Comparison of ENCODE assay signal across 17 cellular contexts in genomic region chr17:35716897-35717839, GRCh38. TPM values are rescaled to one million over a fixed set of nuclear protein-coding genes. Genes with fewer than 3 reads are reported as not detected.
DNase-seq lines count a peak whose midpoint lies in the region; ATAC-seq and TF ChIP-seq lines count a peak whose summit lies in the region.
"Had no signal": no experiment of that assay in that cellular context is flagged by ENCODE, and none has a peak within 500 bp of the region (broad histone marks: within the 10 kb centered on the region; RNA-seq: fewer than 3 reads in every experiment).

No MANE protein-coding gene starts in this region.

- TF ChIP-seq CTCF in lung (IDR thresholded peaks at IDR 0.05; ENCODE audit: control extremely low read depth, extremely low read depth) (no peak), tibial artery (IDR thresholded peaks at IDR 0.05) (peak in 1 of 2 experiments; percentile 4), lower leg skin (IDR thresholded peaks at IDR 0.05) (no peak)

- intact Hi-C loops in tibial artery (cut with DNase I; ENCODE audit: low total_unique reads): no loop called here
- intact Hi-C loops in lower leg skin (cut with DNase I; ENCODE audit: low total_unique reads): no loop called here

- peaks cover 6 to 32% of the 10 kb centered on the region in 2 donors for H3K4me1 ChIP-seq in lung (ENCODE audit: control insufficient read depth in 2 of 2, insufficient read depth in 2 of 2, low read length in 2 of 2)
- H3K4me1 ChIP-seq in tibial artery: peaks cover 0 to 69% (median 43%) of the 10 kb centered on the region in 4 donors

- 38 to 68% methylated on average over 5 of the region's 5 CpGs for WGBS in lung, 2 donors
- 77% methylated on average over 5 of the region's 5 CpGs for WGBS in lower leg skin, 2 donors

- H3K27me3 ChIP-seq in lung (ENCODE audit: control insufficient read depth, insufficient read depth): no peaks in the 10 kb centered on the region
- H3K27me3 ChIP-seq in tibial artery: no peaks in the 10 kb centered on the region
- no peaks in the 10 kb centered on the region for H3K27me3 ChIP-seq in MG63

- no peak for TF ChIP-seq POLR2A in lower leg skin (IDR thresholded peaks at IDR 0.05)

- H3K4me3 ChIP-seq in lung (no peak overlapping the region), tibial artery (no peak overlapping the region), lower leg skin (ENCODE audit: low read depth, poor library complexity, severe bottlenecking) (no peak overlapping the region), MG63 (no peak overlapping the region)
- H3K4me3 ChIP-seq: GM12878, PC-9 had no signal

- peak overlapping the region; percentile 39 to 86 for H3K27ac ChIP-seq in lung (ENCODE audit: low read depth in 1 of 2, low read length in 1 of 2)
- peak overlapping the region; percentile 44 to 74 for H3K27ac ChIP-seq in tibial artery
- H3K27ac ChIP-seq: C4-2B, PC-9 had no signal

- peaks cover 4 to 19% of the 10 kb centered on the region in 2 donors for H3K36me3 ChIP-seq in lung (ENCODE audit: control insufficient read depth in 2 of 2, insufficient read depth in 2 of 2, low read length in 2 of 2)
- peaks cover 10 to 20% (median 11%) of the 10 kb centered on the region in 3 donors for H3K36me3 ChIP-seq in tibial artery
- peaks cover 37% of the 10 kb centered on the region for H3K36me3 ChIP-seq in MG63

- peak; percentile 84 for DNase-seq in amniotic epithelial cell (ENCODE audit: low read depth)
- peak; percentile 30 for DNase-seq in fibroblast of peridontal ligament (ENCODE audit: extremely low read depth)
- no peak for DNase-seq in lung (ENCODE audit: low spot score)
- peak in 1 of 2 donors; percentile 38 for DNase-seq in tibial artery
- no peak for DNase-seq in lower leg skin (ENCODE audit: low spot score in 2 of 2)
- DNase-seq in nucleus accumbens (lab: John Stamatoyannopoulos, UW): no peak
- DNase-seq in MG63: no peak
- DNase-seq: activated CD4-positive, alpha-beta T cell treated with anti-CD3 and anti-CD28 coated beads for 4 hours; activated T-cell treated with anti-CD3 and anti-CD28 coated beads, Interleukin-2, amount 50 U/mL, for 24 hours; amygdala; hippocampal formation; NCI-H510A had no signal

- ATAC-seq in lung (ENCODE audit: insufficient read depth, low FRiP score): no peak
- no peak for ATAC-seq in GM18907 (IDR thresholded peaks at IDR 0.05; ENCODE audit: unreplicated experiment)
- ATAC-seq: GM12878 had no signal

- no peaks in the 10 kb centered on the region for H3K9me3 ChIP-seq in lung (ENCODE audit: control insufficient read depth in 2 of 2, insufficient read depth in 1 of 2, low read length in 1 of 2)
- H3K9me3 ChIP-seq in tibial artery: no peaks in the 10 kb centered on the region
- no peaks in the 10 kb centered on the region for H3K9me3 ChIP-seq in MG63

RNA-seq across cellular contexts. Expression of gene RASL10B, which starts 14.3 kb away (rescaled TPM):
- total RNA-seq in lung: under 1 TPM in 1 of 2 donors, not detected in 1; 0.80 TPM
- polyA plus RNA-seq in lung: under 1 TPM; 0.57 to 1.00 TPM
- total RNA-seq in lower leg skin: 1 to 10 TPM in 3 of 4 donors, under 1 TPM in 1; 0.66 to 2.4 (median 1.5) TPM
- total RNA-seq in MG63 (2014; rRNA removed; shearing (Covaris generic); ENCODE audit: low replicate concordance): 1.2 and 2.6 TPM in 2 replicates
- total RNA-seq: GM12878 had no signal
- polyA plus RNA-seq: GM12878 had no signal

RNA-seq across cellular contexts. Expression of gene GAS2L2, which starts 35.9 kb away (rescaled TPM):
- total RNA-seq in lung (10 to 100 TPM in 1 of 2 donors, 1 to 10 TPM in 1; 4.6 to 11.5 TPM), lower leg skin (under 1 TPM in 1 of 4 donors, not detected in 3; 0.93 TPM)
- polyA plus RNA-seq in lung: 1 to 10 TPM; 1.6 to 3.3 TPM
- not detected in 2 replicates for total RNA-seq in MG63 (2014; rRNA removed; shearing (Covaris generic); ENCODE audit: low replicate concordance)
- total RNA-seq: Daoy, GM12878, PC-9 had no signal

RNA-seq across cellular contexts. Expression of gene C17orf50, which starts 43.5 kb away (rescaled TPM):
- total RNA-seq in lung (under 1 TPM in 1 of 2 donors, not detected in 1; 0.40 TPM), lower leg skin (not detected)
- under 1 TPM; 0.18 to 0.26 TPM for polyA plus RNA-seq in lung
- total RNA-seq in MG63 (2014; rRNA removed; shearing (Covaris generic); ENCODE audit: low replicate concordance): not detected in 2 replicates
- total RNA-seq: Daoy, GM12878, PC-9 had no signal

Comparison
In these comparisons a context has a peak if more than half of its experiments do, and no peak if none do; other contexts are left out.
1. DNase-seq: peak in amniotic epithelial cell (single experiment) and fibroblast of peridontal ligament (single experiment); none in lung (single experiment), lower leg skin (0 of 2), nucleus accumbens (0 of 56) and MG63 (single experiment).